ENCODE assay signal across 2 cellular contexts in genomic region chr2:113985554-113986397, GRCh38.
TF ChIP-seq lines count a peak whose summit lies in the region.

No MANE protein-coding gene starts in this region.

TF ChIP-seq in HepG2, 621 proteins besides CTCF, POLR2A, EP300 and RAD21 (continues in another document):
- TF ChIP-seq, protein P1, sequence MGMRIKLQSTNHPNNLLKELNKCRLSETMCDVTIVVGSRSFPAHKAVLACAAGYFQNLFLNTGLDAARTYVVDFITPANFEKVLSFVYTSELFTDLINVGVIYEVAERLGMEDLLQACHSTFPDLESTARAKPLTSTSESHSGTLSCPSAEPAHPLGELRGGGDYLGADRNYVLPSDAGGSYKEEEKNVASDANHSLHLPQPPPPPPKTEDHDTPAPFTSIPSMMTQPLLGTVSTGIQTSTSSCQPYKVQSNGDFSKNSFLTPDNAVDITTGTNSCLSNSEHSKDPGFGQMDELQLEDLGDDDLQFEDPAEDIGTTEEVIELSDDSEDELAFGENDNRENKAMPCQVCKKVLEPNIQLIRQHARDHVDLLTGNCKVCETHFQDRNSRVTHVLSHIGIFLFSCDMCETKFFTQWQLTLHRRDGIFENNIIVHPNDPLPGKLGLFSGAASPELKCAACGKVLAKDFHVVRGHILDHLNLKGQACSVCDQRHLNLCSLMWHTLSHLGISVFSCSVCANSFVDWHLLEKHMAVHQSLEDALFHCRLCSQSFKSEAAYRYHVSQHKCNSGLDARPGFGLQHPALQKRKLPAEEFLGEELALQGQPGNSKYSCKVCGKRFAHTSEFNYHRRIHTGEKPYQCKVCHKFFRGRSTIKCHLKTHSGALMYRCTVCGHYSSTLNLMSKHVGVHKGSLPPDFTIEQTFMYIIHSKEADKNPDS (CRISPR knock-in tag; IDR thresholded peaks at IDR 0.05): no peak
- TF ChIP-seq FOXJ3 (CRISPR knock-in tag; IDR thresholded peaks at IDR 0.05; ENCODE audit: borderline replicate concordance) (peak; percentile 77; the same call in 1 of the 2 replicates), TEAD3 (CRISPR knock-in tag; optimal IDR thresholded peaks at IDR 0.05; ENCODE audit: borderline replicate concordance) (peak; percentile 40), MTERF4 (CRISPR knock-in tag; IDR thresholded peaks at IDR 0.05) (no peak), SPEN (CRISPR knock-in tag; IDR thresholded peaks at IDR 0.05; ENCODE audit: low read depth) (no peak), TARDBP (CRISPR knock-in tag; IDR thresholded peaks at IDR 0.05) (0 out of 2 replicates have a peak, but pooled peaks have one; percentile 28), RCOR2 (CRISPR knock-in tag; IDR thresholded peaks at IDR 0.05) (peak; percentile 29; the same call in 1 of the 2 replicates), ZNF800 (CRISPR knock-in tag; IDR thresholded peaks at IDR 0.05) (0 out of 2 replicates have a peak, but pooled peaks have one; percentile 11), FOXO1 (CRISPR knock-in tag; IDR thresholded peaks at IDR 0.05) (peak; percentile 49; the same call in 1 of the 2 replicates), ZNF512B (CRISPR knock-in tag; IDR thresholded peaks at IDR 0.05; ENCODE audit: borderline replicate concordance) (0 out of 2 replicates have a peak, but pooled peaks have one; percentile 46), ZNF788 (CRISPR knock-in tag; IDR thresholded peaks at IDR 0.05; ENCODE audit: borderline replicate concordance) (no peak), ASH2L (IDR thresholded peaks at IDR 0.05; ENCODE audit: insufficient read length, low read depth, low read length) (peak; percentile 34), ZNF614 (CRISPR knock-in tag; IDR thresholded peaks at IDR 0.05; ENCODE audit: borderline replicate concordance) (0 out of 2 replicates have a peak, but pooled peaks have one; percentile 46), ZNF775 (CRISPR knock-in tag; IDR thresholded peaks at IDR 0.05; ENCODE audit: borderline replicate concordance) (no peak), MEF2D (CRISPR knock-in tag; IDR thresholded peaks at IDR 0.05) (peak; percentile 27; the same call in 1 of the 2 replicates), FOXA3 (CRISPR knock-in tag; IDR thresholded peaks at IDR 0.05) (peak; percentile 76; the same call in 1 of the 2 replicates), ZNF577 (CRISPR knock-in tag; IDR thresholded peaks at IDR 0.05; ENCODE audit: borderline replicate concordance, low read depth) (no peak)
- TF ChIP-seq, protein P2, sequence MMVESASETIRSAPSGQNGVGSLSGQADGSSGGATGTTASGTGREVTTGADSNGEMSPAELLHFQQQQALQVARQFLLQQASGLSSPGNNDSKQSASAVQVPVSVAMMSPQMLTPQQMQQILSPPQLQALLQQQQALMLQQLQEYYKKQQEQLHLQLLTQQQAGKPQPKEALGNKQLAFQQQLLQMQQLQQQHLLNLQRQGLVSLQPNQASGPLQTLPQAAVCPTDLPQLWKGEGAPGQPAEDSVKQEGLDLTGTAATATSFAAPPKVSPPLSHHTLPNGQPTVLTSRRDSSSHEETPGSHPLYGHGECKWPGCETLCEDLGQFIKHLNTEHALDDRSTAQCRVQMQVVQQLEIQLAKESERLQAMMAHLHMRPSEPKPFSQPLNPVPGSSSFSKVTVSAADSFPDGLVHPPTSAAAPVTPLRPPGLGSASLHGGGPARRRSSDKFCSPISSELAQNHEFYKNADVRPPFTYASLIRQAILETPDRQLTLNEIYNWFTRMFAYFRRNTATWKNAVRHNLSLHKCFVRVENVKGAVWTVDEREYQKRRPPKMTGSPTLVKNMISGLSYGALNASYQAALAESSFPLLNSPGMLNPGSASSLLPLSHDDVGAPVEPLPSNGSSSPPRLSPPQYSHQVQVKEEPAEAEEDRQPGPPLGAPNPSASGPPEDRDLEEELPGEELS (CRISPR knock-in tag; IDR thresholded peaks at IDR 0.05): peak; percentile 65

TF ChIP-seq in K562, 482 proteins besides CTCF, POLR2A, EP300 and RAD21 (continued from another document):
- TF ChIP-seq GABPB1 (CRISPR knock-in tag; IDR thresholded peaks at IDR 0.05): no peak
- no peak for TF ChIP-seq MCM3 (IDR thresholded peaks at IDR 0.05)
- 0 out of 2 replicates have a peak, but pooled peaks have one; percentile 52 for TF ChIP-seq ZNF23 (CRISPR knock-in tag; IDR thresholded peaks at IDR 0.05)
- no peak for TF ChIP-seq NCOR1 (IDR thresholded peaks at IDR 0.05)
- TF ChIP-seq ZBTB17 (CRISPR knock-in tag; IDR thresholded peaks at IDR 0.05): peak; percentile 75; the same call in 1 of the 2 replicates
- TF ChIP-seq NR1H2 (CRISPR knock-in tag; IDR thresholded peaks at IDR 0.05): no peak
